Comparison of ENCODE assay signal across 18 cellular contexts in genomic region chr2:76413436-76413835, GRCh38.
A peak's percentile ranks its signal among the peaks of the same experiment; 100 is the strongest.
DNase-seq lines count a peak whose midpoint lies in the region; TF ChIP-seq lines count a peak whose summit lies in the region.
"Had no signal": no experiment of that assay in that cellular context is flagged by ENCODE, and none has a peak within 500 bp of the region (broad histone marks: within the 10 kb centered on the region; RNA-seq: fewer than 3 reads in every experiment).

No MANE protein-coding gene starts in this region.

- peaks cover 25% of the 10 kb centered on the region for H3K9me3 Mint-ChIP-seq in endodermal cell

- H3K36me3 Mint-ChIP-seq in endodermal cell (ENCODE audit: low read depth) = peaks cover 5% of the 10 kb centered on the region
- H3K36me3 Mint-ChIP-seq: CD4-positive, CD25-positive, alpha-beta regulatory T cell; CD8-positive, alpha-beta T cell had no signal

- BruUV-seq in PC-9 (replicated peaks; lab: Mats Ljungman, UMichigan) = no TSS peak

- peak overlapping the region; percentile 11 for H3K27ac Mint-ChIP-seq in endodermal cell
- H3K27ac Mint-ChIP-seq: B cell; CD4-positive, CD25-positive, alpha-beta regulatory T cell; CD8-positive, alpha-beta T cell; HFFc6 had no signal

- no peak overlapping the region for H3K9ac ChIP-seq in endodermal cell (ENCODE audit: extremely low read depth, low read length, poor library complexity, severe bottlenecking)
- H3K9ac ChIP-seq: BLaER1 had no signal

- no peaks in the 10 kb centered on the region for H4K20me1 ChIP-seq in PC-9 (ENCODE audit: insufficient read depth)
- H4K20me1 ChIP-seq: BLaER1 had no signal

- CTCF ChIA-PET in PC-9 (lab: Charles Lee) = no interaction called here

- intact Hi-C loops in PC-9 (cut with micrococcal nuclease; ENCODE audit: unreplicated experiment) = no loop called here

- no peak overlapping the region for H3K4me3 Mint-ChIP-seq in endodermal cell
- H3K4me3 Mint-ChIP-seq: B cell; CD4-positive, CD25-positive, alpha-beta regulatory T cell; CD8-positive, alpha-beta T cell; HFFc6 had no signal

- H3K9me3 ChIP-seq in PC-9 (ENCODE audit: insufficient read depth, low read depth) (no peaks in the 10 kb centered on the region), endodermal cell (ENCODE audit: control insufficient read depth, low read length) (peaks cover 21% of the 10 kb centered on the region)
- H3K9me3 ChIP-seq: Caco-2, HAP-1 had no signal

- peaks cover 3% of the 10 kb centered on the region for H3K27me3 Mint-ChIP-seq in endodermal cell (ENCODE audit: insufficient read depth)
- H3K27me3 Mint-ChIP-seq: B cell; CD4-positive, CD25-positive, alpha-beta regulatory T cell had no signal

- no peaks in the 10 kb centered on the region for H3K79me2 ChIP-seq in PC-9 (ENCODE audit: low read depth)

- no peaks in the 10 kb centered on the region for H3K36me3 ChIP-seq in PC-9 (ENCODE audit: low read depth)
- H3K36me3 ChIP-seq in endodermal cell (ENCODE audit: control insufficient read depth, insufficient read depth, low read length) = no peaks in the 10 kb centered on the region
- H3K36me3 ChIP-seq: BLaER1, HAP-1 had no signal

- H3K27ac ChIP-seq in PC-9 (no peak overlapping the region), endodermal cell (ENCODE audit: low read depth, low read length) (no peak overlapping the region)
- H3K27ac ChIP-seq: BLaER1, C4-2B had no signal

- peaks cover 16% of the 10 kb centered on the region for H3K4me1 Mint-ChIP-seq in endodermal cell
- H3K4me1 Mint-ChIP-seq: B cell; CD4-positive, CD25-positive, alpha-beta regulatory T cell had no signal

- TF ChIP-seq CTCF in PC-9 (conservative IDR thresholded peaks at IDR 0.05) = no peak
- TF ChIP-seq CTCF in endodermal cell (conservative IDR thresholded peaks at IDR 0.05) = no peak

- 0 out of 2 replicates have a peak overlapping the region, but pooled peaks have one; percentile 1 for H2AFZ ChIP-seq in PC-9

- H3K27me3 ChIP-seq in PC-9 (ENCODE audit: insufficient read depth, low read depth) (no peaks in the 10 kb centered on the region), endodermal cell (ENCODE audit: control insufficient read depth, insufficient read depth, low read length, poor library complexity, severe bottlenecking) (no peaks in the 10 kb centered on the region)
- H3K27me3 ChIP-seq: BLaER1 had no signal

- no peak overlapping the region for H3K4me3 ChIP-seq in PC-9
- peak overlapping the region; percentile 46 for H3K4me3 ChIP-seq in endodermal cell (ENCODE audit: low read length)
- H3K4me3 ChIP-seq: BLaER1, HAP-1 had no signal

- H3K9me2 ChIP-seq in PC-9 (ENCODE audit: insufficient read depth) = no peaks in the 10 kb centered on the region

- POLR2A ChIA-PET in PC-9 (lab: Charles Lee; ENCODE audit: unreplicated experiment) = interaction anchor here (0.6 kb wide), 1 partner anchor 653 kb away, joined by 3 read pairs; no protein-coding TSS in a partner anchor

- peak; percentile 72 for DNase-seq in NCI-H82 (lab: John Stamatoyannopoulos, UW)
- no peak for DNase-seq in PC-9
- no peak for DNase-seq in endodermal cell
- no peak for DNase-seq in OCI-M2 (lab: John Stamatoyannopoulos, UW; ENCODE audit: unreplicated experiment)
- DNase-seq in DMS53 (lab: John Stamatoyannopoulos, UW) = no peak
- no peak for DNase-seq in foreskin melanocyte
- DNase-seq: Caco-2; CD4-positive, CD25-positive, alpha-beta regulatory T cell; CD8-positive, alpha-beta T cell; DMS 273 treated with DMSO at 0.1 percent for 48 hours; DMS79 treated with DMSO at 0.1 percent for 48 hours; GF-D8; GOT3; HFFc6 had no signal

- no peaks in the 10 kb centered on the region for H3F3A ChIP-seq in PC-9 (ENCODE audit: insufficient read depth, low read depth)

- H3K4me2 ChIP-seq in PC-9 = no peak overlapping the region
- H3K4me2 ChIP-seq: BLaER1 had no signal

- H3K4me1 ChIP-seq in PC-9 (replicated peaks; ENCODE audit: insufficient read depth) (no peaks in the 10 kb centered on the region), endodermal cell (ENCODE audit: control insufficient read depth, insufficient read depth, low read length) (peaks cover 6% of the 10 kb centered on the region)
- H3K4me1 ChIP-seq: BLaER1, Caco-2, HAP-1 had no signal
